ENCODE assay signal across 22 cellular contexts in the genomic region with DNA sequence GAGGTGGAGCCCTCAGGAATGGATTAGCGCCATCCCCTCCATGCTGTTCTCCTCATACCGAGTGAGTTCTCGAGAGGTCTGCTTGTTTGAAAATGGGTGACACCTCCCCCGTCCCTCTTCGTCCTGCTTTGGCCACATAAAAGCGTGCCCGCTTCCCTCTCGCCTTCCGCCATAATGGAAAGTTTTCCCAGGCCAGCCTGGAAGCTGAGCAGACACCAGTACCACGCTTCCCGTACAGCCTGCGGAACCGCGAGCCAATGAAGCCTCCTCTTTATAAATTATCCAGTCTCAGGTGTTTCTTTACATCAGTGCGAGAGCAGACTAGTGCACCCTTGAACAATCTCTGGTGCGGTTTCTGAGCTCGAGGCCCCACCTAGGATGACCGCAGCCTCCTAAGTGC.
"Had no signal": no experiment of that assay in that cellular context is flagged by ENCODE, and none has a peak within 500 bp of the region (broad histone marks: within the 10 kb centered on the region; RNA-seq: fewer than 3 reads in every experiment).

No MANE protein-coding gene starts in this region.

- H3K27me3 Mint-ChIP-seq: activated B cell treated with CpG ODN at 0.5 μM for 24 hours; activated CD4-positive, alpha-beta T cell treated with anti-CD3 and anti-CD28 coated beads for 36 hours; activated CD8-positive, alpha-beta memory T cell treated with anti-CD3 and anti-CD28 coated beads, Interleukin-2, amount 10 ng/mL, durations not matched to agents 7 days and 5 days; naive B cell; T-helper 17 cell had no signal

- H3K9me3 Mint-ChIP-seq: activated B cell treated with CpG ODN at 0.5 μM for 24 hours; activated naive CD4-positive, alpha-beta T cell treated with anti-CD3 and anti-CD28 coated beads for 36 hours had no signal

- DNase-seq: activated B cell treated with CpG ODN at 0.5 μM for 24 hours; activated CD4-positive, alpha-beta T cell treated with anti-CD3 and anti-CD28 coated beads for 36 hours; activated CD8-positive, alpha-beta memory T cell treated with anti-CD3 and anti-CD28 coated beads, Interleukin-2, amount 10 ng/mL, durations not matched to agents 7 days and 5 days; activated CD8-positive, alpha-beta T cell treated with anti-CD3 and anti-CD28 coated beads, Interleukin-2, amount 10 ng/mL, durations not matched to agents 7 days and 5 days; activated effector memory CD4-positive, alpha-beta T cell treated with anti-CD3 and anti-CD28 coated beads, Interleukin-2, amount 50 U/mL, for 16 hours; activated naive CD4-positive, alpha-beta T cell treated with anti-CD3 and anti-CD28 coated beads for 36 hours; colonic mucosa; effector memory CD4-positive, alpha-beta T cell; foreskin fibroblast; hippocampal formation; left colon; mammary epithelial cell; naive B cell; nucleus accumbens; small intestine; stimulated activated CD4-positive, alpha-beta T cell treated with anti-CD3 and anti-CD28 coated beads, Interleukin-2, amount 100 ng/mL, for 24 hours; stimulated activated naive CD8-positive, alpha-beta T cell treated with anti-CD3 and anti-CD28 coated beads, Interleukin-15, Interleukin-2, amounts not matched to agents 100 U/mL and 50 U/mL, for 24 hours; T-helper 17 cell; testis; transverse colon had no signal

- H3K27ac Mint-ChIP-seq: activated B cell treated with CpG ODN at 0.5 μM for 24 hours; activated CD4-positive, alpha-beta T cell treated with anti-CD3 and anti-CD28 coated beads for 36 hours; activated CD8-positive, alpha-beta memory T cell treated with anti-CD3 and anti-CD28 coated beads, Interleukin-2, amount 10 ng/mL, durations not matched to agents 7 days and 5 days; activated CD8-positive, alpha-beta T cell treated with anti-CD3 and anti-CD28 coated beads, Interleukin-2, amount 10 ng/mL, durations not matched to agents 7 days and 5 days; activated naive CD4-positive, alpha-beta T cell treated with anti-CD3 and anti-CD28 coated beads for 36 hours had no signal

- H3K4me1 Mint-ChIP-seq: activated B cell treated with CpG ODN at 0.5 μM for 24 hours; activated CD4-positive, alpha-beta T cell treated with anti-CD3 and anti-CD28 coated beads for 36 hours; activated CD8-positive, alpha-beta memory T cell treated with anti-CD3 and anti-CD28 coated beads, Interleukin-2, amount 10 ng/mL, durations not matched to agents 7 days and 5 days had no signal

- H3K4me3 Mint-ChIP-seq: activated B cell treated with CpG ODN at 0.5 μM for 24 hours; activated CD4-positive, alpha-beta T cell treated with anti-CD3 and anti-CD28 coated beads for 36 hours; activated CD8-positive, alpha-beta memory T cell treated with anti-CD3 and anti-CD28 coated beads, Interleukin-2, amount 10 ng/mL, durations not matched to agents 7 days and 5 days; activated CD8-positive, alpha-beta T cell treated with anti-CD3 and anti-CD28 coated beads, Interleukin-2, amount 10 ng/mL, durations not matched to agents 7 days and 5 days; activated naive CD4-positive, alpha-beta T cell treated with anti-CD3 and anti-CD28 coated beads for 36 hours; naive B cell; T-helper 17 cell had no signal

- ATAC-seq: activated CD4-positive, alpha-beta T cell treated with anti-CD3 and anti-CD28 coated beads for 36 hours; activated CD8-positive, alpha-beta memory T cell treated with anti-CD3 and anti-CD28 coated beads, Interleukin-2, amount 10 ng/mL, durations not matched to agents 7 days and 5 days; activated CD8-positive, alpha-beta T cell treated with anti-CD3 and anti-CD28 coated beads, Interleukin-2, amount 10 ng/mL, durations not matched to agents 7 days and 5 days; esophagus mucosa; left colon; psoas muscle; stimulated activated naive CD8-positive, alpha-beta T cell treated with anti-CD3 and anti-CD28 coated beads, Interleukin-15, Interleukin-2, amounts not matched to agents 100 U/mL and 50 U/mL, for 24 hours; T-helper 17 cell had no signal
